In the genomic region with DNA sequence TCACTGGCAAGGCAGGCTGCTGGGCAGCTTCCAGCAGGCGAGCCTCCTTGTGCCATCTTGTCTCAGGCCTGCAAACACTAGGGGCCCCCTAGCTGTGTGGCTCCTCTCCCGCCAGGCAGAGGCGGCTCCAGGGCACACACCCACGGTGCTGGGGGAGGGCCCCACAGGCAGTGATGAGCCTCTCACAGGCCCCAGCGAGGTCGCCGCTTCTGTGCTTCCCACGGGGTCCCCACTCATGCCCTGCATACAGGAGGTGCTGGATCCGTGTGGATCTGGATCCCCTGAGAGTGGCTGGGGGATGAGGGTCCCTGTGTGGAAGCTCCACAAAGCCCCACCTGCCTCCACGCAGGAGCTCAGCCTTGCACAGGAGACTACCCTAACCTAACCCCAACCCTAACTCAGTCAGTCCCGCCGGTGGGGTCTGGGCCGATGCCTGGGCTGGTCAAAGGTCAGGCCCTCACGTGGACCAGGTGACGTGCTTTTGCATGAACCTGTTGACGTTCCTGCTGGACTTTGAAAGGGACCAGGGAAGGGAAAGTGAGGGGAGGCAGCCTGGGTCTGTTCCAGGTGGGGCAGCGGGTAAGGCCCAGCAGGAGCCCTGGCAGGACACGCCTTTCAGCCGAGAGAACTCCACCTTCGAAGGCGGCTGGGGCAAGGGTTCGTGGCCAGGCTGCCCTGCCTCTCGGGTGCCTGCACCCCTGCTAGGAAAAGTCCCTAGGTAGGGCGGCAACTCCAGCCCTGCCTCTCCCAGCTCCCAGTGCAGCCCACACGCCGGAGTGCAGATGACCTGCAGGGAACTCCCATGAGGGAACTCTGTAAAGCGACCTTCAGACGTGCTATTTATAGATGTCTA, we compare ENCODE assay signal across 1 cellular context.
TF ChIP-seq lines count a peak whose summit lies in the region.

No MANE protein-coding gene starts in this region.

TF ChIP-seq in K562, 482 proteins besides CTCF, POLR2A, EP300 and RAD21:
- TF ChIP-seq, protein P1, sequence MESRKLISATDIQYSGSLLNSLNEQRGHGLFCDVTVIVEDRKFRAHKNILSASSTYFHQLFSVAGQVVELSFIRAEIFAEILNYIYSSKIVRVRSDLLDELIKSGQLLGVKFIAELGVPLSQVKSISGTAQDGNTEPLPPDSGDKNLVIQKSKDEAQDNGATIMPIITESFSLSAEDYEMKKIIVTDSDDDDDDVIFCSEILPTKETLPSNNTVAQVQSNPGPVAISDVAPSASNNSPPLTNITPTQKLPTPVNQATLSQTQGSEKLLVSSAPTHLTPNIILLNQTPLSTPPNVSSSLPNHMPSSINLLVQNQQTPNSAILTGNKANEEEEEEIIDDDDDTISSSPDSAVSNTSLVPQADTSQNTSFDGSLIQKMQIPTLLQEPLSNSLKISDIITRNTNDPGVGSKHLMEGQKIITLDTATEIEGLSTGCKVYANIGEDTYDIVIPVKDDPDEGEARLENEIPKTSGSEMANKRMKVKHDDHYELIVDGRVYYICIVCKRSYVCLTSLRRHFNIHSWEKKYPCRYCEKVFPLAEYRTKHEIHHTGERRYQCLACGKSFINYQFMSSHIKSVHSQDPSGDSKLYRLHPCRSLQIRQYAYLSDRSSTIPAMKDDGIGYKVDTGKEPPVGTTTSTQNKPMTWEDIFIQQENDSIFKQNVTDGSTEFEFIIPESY (CRISPR knock-in tag; IDR thresholded peaks at IDR 0.05): peak; percentile 93
- TF ChIP-seq, protein P2, sequence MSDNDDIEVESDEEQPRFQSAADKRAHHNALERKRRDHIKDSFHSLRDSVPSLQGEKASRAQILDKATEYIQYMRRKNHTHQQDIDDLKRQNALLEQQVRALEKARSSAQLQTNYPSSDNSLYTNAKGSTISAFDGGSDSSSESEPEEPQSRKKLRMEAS (CRISPR knock-in tag; IDR thresholded peaks at IDR 0.05): 0 out of 2 replicates have a peak, but pooled peaks have one; percentile 13
- TF ChIP-seq EGR1 (conservative IDR thresholded peaks at IDR 0.05): peak; percentile 50
- no peak for TF ChIP-seq FOXJ2 (tag; IDR thresholded peaks at IDR 0.05)
- TF ChIP-seq, protein P3, sequence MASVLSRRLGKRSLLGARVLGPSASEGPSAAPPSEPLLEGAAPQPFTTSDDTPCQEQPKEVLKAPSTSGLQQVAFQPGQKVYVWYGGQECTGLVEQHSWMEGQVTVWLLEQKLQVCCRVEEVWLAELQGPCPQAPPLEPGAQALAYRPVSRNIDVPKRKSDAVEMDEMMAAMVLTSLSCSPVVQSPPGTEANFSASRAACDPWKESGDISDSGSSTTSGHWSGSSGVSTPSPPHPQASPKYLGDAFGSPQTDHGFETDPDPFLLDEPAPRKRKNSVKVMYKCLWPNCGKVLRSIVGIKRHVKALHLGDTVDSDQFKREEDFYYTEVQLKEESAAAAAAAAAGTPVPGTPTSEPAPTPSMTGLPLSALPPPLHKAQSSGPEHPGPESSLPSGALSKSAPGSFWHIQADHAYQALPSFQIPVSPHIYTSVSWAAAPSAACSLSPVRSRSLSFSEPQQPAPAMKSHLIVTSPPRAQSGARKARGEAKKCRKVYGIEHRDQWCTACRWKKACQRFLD (CRISPR knock-in tag; IDR thresholded peaks at IDR 0.05): no peak
- TF ChIP-seq, protein P4, sequence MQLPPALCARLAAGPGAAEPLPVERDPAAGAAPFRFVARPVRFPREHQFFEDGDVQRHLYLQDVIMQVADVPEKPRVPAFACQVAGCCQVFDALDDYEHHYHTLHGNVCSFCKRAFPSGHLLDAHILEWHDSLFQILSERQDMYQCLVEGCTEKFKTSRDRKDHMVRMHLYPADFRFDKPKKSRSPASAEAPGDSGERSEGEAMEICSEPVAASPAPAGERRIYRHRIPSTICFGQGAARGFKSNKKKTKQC (CRISPR knock-in tag; IDR thresholded peaks at IDR 0.05): 0 out of 2 replicates have a peak, but pooled peaks have one; percentile 44
